Comparison of ENCODE assay signal across 8 cellular contexts in the genomic region with DNA sequence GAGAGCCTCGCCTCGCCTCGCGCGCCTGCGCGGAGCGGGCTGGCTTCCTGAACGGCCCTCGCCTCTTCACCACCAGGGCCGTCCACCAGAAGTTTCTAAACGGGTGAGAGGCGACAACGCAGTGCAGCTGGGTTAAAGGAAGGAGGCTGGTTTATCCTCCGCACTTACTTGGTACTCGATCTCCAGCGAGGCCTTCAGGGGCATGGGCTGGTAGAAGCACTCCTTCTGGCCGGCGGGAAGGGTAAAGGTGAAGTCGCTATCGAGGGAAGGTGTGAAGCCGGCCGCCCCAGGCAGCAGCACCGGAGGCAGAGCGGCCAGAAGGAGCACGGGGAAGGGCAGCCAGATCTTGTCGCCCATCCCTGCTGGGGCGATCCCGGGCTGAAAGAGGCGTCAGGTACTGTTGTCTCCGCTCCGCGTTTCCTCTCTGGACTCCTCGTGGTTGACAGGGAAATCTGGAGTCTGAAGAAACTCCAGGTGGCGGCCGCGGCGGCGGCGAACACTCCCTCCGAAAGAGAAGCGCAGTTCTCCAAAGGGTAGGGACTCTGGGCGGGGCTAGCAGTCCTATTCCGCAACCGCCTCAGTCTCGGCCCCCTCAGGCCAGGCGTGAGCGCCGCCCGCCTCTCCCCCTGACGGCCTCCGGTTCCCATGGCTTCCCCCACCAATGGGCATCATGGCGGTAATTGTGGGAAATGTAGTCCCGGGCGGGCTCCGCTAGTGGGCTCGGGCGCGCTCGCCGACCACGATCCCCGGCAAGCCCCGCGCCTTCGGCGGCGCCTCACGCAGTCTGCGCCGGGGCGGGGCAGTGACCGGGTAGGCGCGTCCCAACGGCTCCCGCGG. TPM values are rescaled to one million over a fixed set of nuclear protein-coding genes. Genes with fewer than 3 reads are reported as not detected.
DNase-seq lines count a peak whose midpoint lies in the region; ATAC-seq and TF ChIP-seq lines count a peak whose summit lies in the region.

A gene (minus strand): TSS at position 528 of the 837 bp plus-strand sequence. CDS start 171 bp downstream, at position 357.

- H3K4me1 ChIP-seq in heart right ventricle, result peaks cover 0 to 44% (median 25%) of the 10 kb centered on the region in 9 donors
- peaks cover 10 to 26% (median 17%) of the 10 kb centered on the region in 4 donors for H3K4me1 ChIP-seq in upper lobe of left lung

- H3K4me3 ChIP-seq in heart right ventricle (peak within 1 kb of the TSS; percentile 63 to 91 (median 81)), upper lobe of left lung (peak within 1 kb of the TSS; percentile 73 to 87 (median 76))

- in situ Hi-C loops in GM13977 (cut with MboI; ENCODE audit: low pct_unique_long_range_greater_than_20kb, low sequenced_read_pairs, unreplicated experiment), result no loop called here

- intact Hi-C loops in T-helper 1 cell treated with Interleukin-12 subunit alpha and Interleukin-12 subunit beta and Interleukin-4 antibody, amounts not matched to agents 30 ng/mL and 1 ng/mL, for 36 hours (cut with micrococcal nuclease), result loop anchor here (1.0 to 10.0 kb wide), 13 partner anchors 9 to 1239 kb away; a partner anchor contains a TSS
- intact Hi-C loops in heart right ventricle (cut with DNase I) (loop anchor here in 5 of 10 donors (1.0 to 5.0 kb wide), 4 partner anchors 98 to 167 kb away; a partner anchor contains a TSS), posterior cingulate gyrus (cut with DNase I) (loop anchor here (2.0 to 5.0 kb wide), 2 partner anchors 99 to 167 kb away; a partner anchor contains a TSS)

- peak in 3 of 4 donors; percentile 96 to 98 (median 98) for TF ChIP-seq POLR2A in upper lobe of left lung (IDR thresholded peaks at IDR 0.05)

- H3K36me3 ChIP-seq in heart right ventricle, result peaks cover 0 to 14% (median 0%) of the 10 kb centered on the region in 9 donors
- H3K36me3 ChIP-seq in upper lobe of left lung, result peaks cover 0 to 9% (median 0%) of the 10 kb centered on the region in 4 donors

- H3K9me3 ChIP-seq in heart right ventricle (no peaks in the 10 kb centered on the region), upper lobe of left lung (no peaks in the 10 kb centered on the region)

- no peak for TF ChIP-seq EP300 in upper lobe of left lung (IDR thresholded peaks at IDR 0.05)

- peak; percentile 90 for DNase-seq in GM13977 (ENCODE audit: low spot score)
- peak; percentile 94 for DNase-seq in NCI-H146 treated with DMSO at 0.1 percent for 48 hours (lab: John Stamatoyannopoulos, UW; ENCODE audit: unreplicated experiment)
- DNase-seq in amniotic epithelial cell (ENCODE audit: low read depth), result peak; percentile 98
- DNase-seq in heart right ventricle, result peak; percentile 97 to 98
- DNase-seq in posterior cingulate gyrus, result peak; percentile 93 to 99 (median 97)
- peak; percentile 98 to 99 for DNase-seq in upper lobe of left lung

- no peaks in the 10 kb centered on the region for H3K27me3 ChIP-seq in heart right ventricle
- no peaks in the 10 kb centered on the region for H3K27me3 ChIP-seq in upper lobe of left lung

- 0 to 1% methylated on average over 78 of the region's 78 CpGs for WGBS in heart right ventricle, 2 donors
- WGBS in upper lobe of left lung, 2 donors, result 0% methylated on average over 29 to 69 of the region's 78 CpGs

- ATAC-seq in HG02884 (IDR thresholded peaks at IDR 0.05; ENCODE audit: unreplicated experiment) (peak; percentile 78), heart right ventricle (peak; percentile 98 to 99 (median 99)), upper lobe of left lung (ENCODE audit: low FRiP score in 2 of 2) (peak; percentile 98 to 100)

- H3K27ac ChIP-seq in heart right ventricle (peak within 1 kb of the TSS; percentile 93 to 99 (median 98)), upper lobe of left lung (peak within 1 kb of the TSS; percentile 95 to 100 (median 98))

- TF ChIP-seq CTCF in GM13977 (IDR thresholded peaks at IDR 0.05; ENCODE audit: extremely low read depth, insufficient read depth, missing control alignments) (no peak), heart right ventricle (IDR thresholded peaks at IDR 0.05) (peak in 5 of 9 donors; percentile 22 to 29 (median 23)), upper lobe of left lung (IDR thresholded peaks at IDR 0.05) (peak in 5 of 6 experiments; percentile 10 to 73 (median 56))

RNA-seq across cellular contexts. Expression of the gene that starts here (rescaled TPM):
- 57.1 and 59.4 TPM in 2 replicates for total RNA-seq in T-helper 1 cell treated with Interleukin-12 subunit alpha and Interleukin-12 subunit beta and Interleukin-4 antibody, amounts not matched to agents 30 ng/mL and 1 ng/mL, for 36 hours
- total RNA-seq in heart right ventricle, result 10 to 100 TPM; 36.7 to 82.4 (median 39.2) TPM
- polyA plus RNA-seq in heart right ventricle, result 10 to 100 TPM in 1 of 2 donors, 1 to 10 TPM in 1; 8.4 to 27.3 TPM
- total RNA-seq in upper lobe of left lung, result 100 to 1,000 TPM in 1 of 6 donors, 10 to 100 TPM in 5; 40.3 to 137 (median 85.9) TPM

Comparison
In these comparisons a context has a peak if more than half of its experiments do, and no peak if none do; other contexts are left out.
1. Peak in every context shown above with its lines: DNase-seq, ATAC-seq, H3K4me3 ChIP-seq and H3K27ac ChIP-seq.